ENCODE assay signal across 1 cellular context in the genomic region with DNA sequence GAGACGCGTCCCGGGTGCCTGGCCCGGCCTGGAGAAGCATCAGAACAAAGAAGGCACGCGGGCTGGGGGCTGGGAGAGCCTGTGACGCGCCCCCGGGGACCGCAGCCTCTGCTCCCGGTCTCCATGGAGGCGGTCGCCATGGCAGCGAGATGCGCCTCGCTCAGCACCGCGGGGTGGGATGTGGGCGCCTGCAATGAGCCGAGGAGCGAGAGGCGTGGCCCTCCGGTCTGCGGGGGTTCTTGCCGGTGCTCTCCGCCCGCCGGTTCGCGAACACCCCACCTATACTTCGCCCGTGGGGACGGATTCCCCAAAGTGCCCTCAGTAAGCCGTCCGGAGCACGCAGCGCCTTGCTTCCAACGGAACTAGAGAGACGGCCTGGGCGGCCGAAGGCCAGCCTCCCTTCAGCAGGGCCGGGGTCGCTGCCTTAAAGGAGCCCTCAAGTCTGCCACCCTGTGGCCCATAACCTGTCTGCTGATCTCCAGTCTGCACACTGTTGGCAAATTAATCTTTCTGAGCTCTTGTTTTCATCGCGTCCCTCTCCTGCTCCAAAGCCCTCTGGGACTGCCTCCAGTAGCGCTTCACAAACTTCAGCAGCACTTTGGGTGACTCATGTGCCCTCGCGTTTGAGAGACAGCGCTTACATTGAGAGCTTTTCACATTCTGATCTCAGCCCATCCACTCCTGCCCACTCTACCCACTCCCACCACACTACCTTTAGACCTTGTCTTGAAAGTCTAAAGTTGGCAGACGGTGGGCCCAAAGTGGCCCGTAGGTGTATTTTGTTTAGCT.
TF ChIP-seq lines count a peak whose summit lies in the region.

No MANE protein-coding gene starts in this region.

TF ChIP-seq in IMR-90, 13 proteins besides CTCF, POLR2A, EP300 and RAD21:
- TF ChIP-seq FOS (IDR thresholded peaks at IDR 0.05; ENCODE audit: low read depth, low read length): peak; percentile 63
- TF ChIP-seq MXI1 (IDR thresholded peaks at IDR 0.05; ENCODE audit: borderline replicate concordance, low read depth, low read length): peak; percentile 68; the same call in 1 of the 2 replicates
- TF ChIP-seq CEBPB (IDR thresholded peaks at IDR 0.05; ENCODE audit: low read depth, low read length): no peak
- TF ChIP-seq, protein P1, sequence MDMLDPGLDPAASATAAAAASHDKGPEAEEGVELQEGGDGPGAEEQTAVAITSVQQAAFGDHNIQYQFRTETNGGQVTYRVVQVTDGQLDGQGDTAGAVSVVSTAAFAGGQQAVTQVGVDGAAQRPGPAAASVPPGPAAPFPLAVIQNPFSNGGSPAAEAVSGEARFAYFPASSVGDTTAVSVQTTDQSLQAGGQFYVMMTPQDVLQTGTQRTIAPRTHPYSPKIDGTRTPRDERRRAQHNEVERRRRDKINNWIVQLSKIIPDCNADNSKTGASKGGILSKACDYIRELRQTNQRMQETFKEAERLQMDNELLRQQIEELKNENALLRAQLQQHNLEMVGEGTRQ (IDR thresholded peaks at IDR 0.05; ENCODE audit: low read depth, low read length): 0 out of 2 replicates have a peak, but pooled peaks have one; percentile 6
- TF ChIP-seq MAZ (IDR thresholded peaks at IDR 0.05; ENCODE audit: borderline replicate concordance, low read depth, low read length): peak; percentile 19; the same call in 1 of the 2 replicates
